In genomic region chr12:28955921-28956320, GRCh38 we compare ENCODE assay signal across 17 cellular contexts.
"Had no signal": no experiment of that assay in that cellular context is flagged by ENCODE, and none has a peak within 500 bp of the region (broad histone marks: within the 10 kb centered on the region; RNA-seq: fewer than 3 reads in every experiment).

No MANE protein-coding gene starts in this region.

- H3K27ac ChIP-seq: epithelial cell of prostate, esophagus muscularis mucosa, foreskin keratinocyte, left ventricle myocardium inferior, neutrophil, stomach, thoracic aorta, transverse colon had no signal

- H3K4me3 ChIP-seq: esophagus muscularis mucosa, left ventricle myocardium inferior, stomach, thoracic aorta, transverse colon had no signal

- H3K27me3 ChIP-seq: esophagus muscularis mucosa, foreskin keratinocyte, neutrophil, stomach, transverse colon had no signal

- H3K9me3 ChIP-seq: esophagus muscularis mucosa, neutrophil, stomach, thoracic aorta, transverse colon had no signal

- H3K36me3 ChIP-seq: esophagus muscularis mucosa, left ventricle myocardium inferior, neutrophil, stomach, thoracic aorta, transverse colon had no signal

- H3K36me3 Mint-ChIP-seq: immature natural killer cell; naive thymus-derived CD4-positive, alpha-beta T cell had no signal

- H3K27me3 Mint-ChIP-seq: dendritic cell treated with granulocyte-macrophage colony-stimulating factor and Interleukin-4, amounts not matched to agents 40 ng/mL and 50 ng/mL, for 4 days had no signal

- H3K4me1 ChIP-seq: stomach, transverse colon had no signal

- DNase-seq: effector memory CD8-positive, alpha-beta T cell; foreskin keratinocyte; immature natural killer cell; left ventricle myocardium inferior; naive thymus-derived CD4-positive, alpha-beta T cell; posterior cingulate gyrus; stimulated activated CD4-positive, alpha-beta T cell treated with anti-CD3 and anti-CD28 coated beads, Interleukin-12 subunit alpha, Interleukin-12 subunit beta, amount 100 ng/mL, for 4 hours; stimulated activated naive CD4-positive, alpha-beta T cell; stomach; substantia nigra; transverse colon had no signal

- ATAC-seq: effector memory CD8-positive, alpha-beta T cell; foreskin keratinocyte; naive thymus-derived CD4-positive, alpha-beta T cell; sciatic nerve had no signal

- H3K4me1 Mint-ChIP-seq: immature natural killer cell; naive thymus-derived CD4-positive, alpha-beta T cell had no signal

- H3K27ac Mint-ChIP-seq: dendritic cell treated with granulocyte-macrophage colony-stimulating factor and Interleukin-4, amounts not matched to agents 40 ng/mL and 50 ng/mL, for 4 days; effector memory CD8-positive, alpha-beta T cell; immature natural killer cell; naive thymus-derived CD4-positive, alpha-beta T cell had no signal

- H3K4me3 Mint-ChIP-seq: dendritic cell treated with granulocyte-macrophage colony-stimulating factor and Interleukin-4, amounts not matched to agents 40 ng/mL and 50 ng/mL, for 4 days; effector memory CD8-positive, alpha-beta T cell; immature natural killer cell; naive thymus-derived CD4-positive, alpha-beta T cell had no signal

- H3K9me3 Mint-ChIP-seq: dendritic cell treated with granulocyte-macrophage colony-stimulating factor and Interleukin-4, amounts not matched to agents 40 ng/mL and 50 ng/mL, for 4 days; effector memory CD8-positive, alpha-beta T cell had no signal
